2 cellular contexts compared by ENCODE assay signal in the genomic region with DNA sequence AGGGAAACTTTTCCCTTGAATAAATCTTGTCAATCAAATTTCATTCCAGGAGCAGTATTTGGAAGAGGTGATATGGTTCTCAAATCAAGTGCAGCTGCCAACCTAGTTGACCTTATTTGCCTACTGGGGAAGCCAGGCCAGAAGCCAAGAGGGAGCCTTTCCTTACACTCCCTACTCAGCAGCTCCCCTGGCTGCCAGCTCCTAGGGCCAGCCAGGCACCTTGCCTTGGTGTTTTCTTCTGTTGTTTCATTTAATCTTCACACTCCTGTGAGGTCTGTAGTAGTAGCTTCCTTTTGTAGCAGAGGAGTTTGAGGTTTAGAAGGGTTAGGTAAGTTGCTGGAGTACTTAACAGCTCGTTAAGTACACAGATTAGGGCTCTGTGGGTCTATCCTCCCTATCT.
TF ChIP-seq lines count a peak whose summit lies in the region.

No MANE protein-coding gene starts in this region.

TF ChIP-seq in liver, 16 proteins besides CTCF, POLR2A, EP300 and RAD21:
- TF ChIP-seq, protein P1, sequence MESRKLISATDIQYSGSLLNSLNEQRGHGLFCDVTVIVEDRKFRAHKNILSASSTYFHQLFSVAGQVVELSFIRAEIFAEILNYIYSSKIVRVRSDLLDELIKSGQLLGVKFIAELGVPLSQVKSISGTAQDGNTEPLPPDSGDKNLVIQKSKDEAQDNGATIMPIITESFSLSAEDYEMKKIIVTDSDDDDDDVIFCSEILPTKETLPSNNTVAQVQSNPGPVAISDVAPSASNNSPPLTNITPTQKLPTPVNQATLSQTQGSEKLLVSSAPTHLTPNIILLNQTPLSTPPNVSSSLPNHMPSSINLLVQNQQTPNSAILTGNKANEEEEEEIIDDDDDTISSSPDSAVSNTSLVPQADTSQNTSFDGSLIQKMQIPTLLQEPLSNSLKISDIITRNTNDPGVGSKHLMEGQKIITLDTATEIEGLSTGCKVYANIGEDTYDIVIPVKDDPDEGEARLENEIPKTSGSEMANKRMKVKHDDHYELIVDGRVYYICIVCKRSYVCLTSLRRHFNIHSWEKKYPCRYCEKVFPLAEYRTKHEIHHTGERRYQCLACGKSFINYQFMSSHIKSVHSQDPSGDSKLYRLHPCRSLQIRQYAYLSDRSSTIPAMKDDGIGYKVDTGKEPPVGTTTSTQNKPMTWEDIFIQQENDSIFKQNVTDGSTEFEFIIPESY (IDR thresholded peaks at IDR 0.05) = no peak
- no peak for TF ChIP-seq HNF4G (IDR thresholded peaks at IDR 0.05)
- TF ChIP-seq NR2F2 (IDR thresholded peaks at IDR 0.05) = peak; percentile 16
- TF ChIP-seq RXRA (IDR thresholded peaks at IDR 0.05) = no peak
- TF ChIP-seq GABPA (IDR thresholded peaks at IDR 0.05 in 1 of 2, conservative IDR thresholded peaks at IDR 0.05 in 1 of 2) = no peak
- no peak for TF ChIP-seq SP1 (IDR thresholded peaks at IDR 0.05)
- TF ChIP-seq FOXA1 (IDR thresholded peaks at IDR 0.05) = no peak
- no peak for TF ChIP-seq JUND (IDR thresholded peaks at IDR 0.05)

TF ChIP-seq in HepG2, 621 proteins besides CTCF, POLR2A, EP300 and RAD21:
- no peak for TF ChIP-seq ZSCAN31 (CRISPR knock-in tag; IDR thresholded peaks at IDR 0.05; ENCODE audit: low read depth)
- TF ChIP-seq ZNF484 (CRISPR knock-in tag; IDR thresholded peaks at IDR 0.05; ENCODE audit: borderline replicate concordance, low read depth) = no peak
- TF ChIP-seq ZNF713 (CRISPR knock-in tag; IDR thresholded peaks at IDR 0.05) = no peak
- TF ChIP-seq ZNF746 (CRISPR knock-in tag; IDR thresholded peaks at IDR 0.05) = no peak
- TF ChIP-seq ZNF224 (CRISPR knock-in tag; IDR thresholded peaks at IDR 0.05) = no peak
- TF ChIP-seq ERF (CRISPR knock-in tag; IDR thresholded peaks at IDR 0.05) = no peak
- no peak for TF ChIP-seq ZNF720 (CRISPR knock-in tag; IDR thresholded peaks at IDR 0.05)
- TF ChIP-seq FOXK2 (IDR thresholded peaks at IDR 0.05) = no peak
- TF ChIP-seq, protein P2, sequence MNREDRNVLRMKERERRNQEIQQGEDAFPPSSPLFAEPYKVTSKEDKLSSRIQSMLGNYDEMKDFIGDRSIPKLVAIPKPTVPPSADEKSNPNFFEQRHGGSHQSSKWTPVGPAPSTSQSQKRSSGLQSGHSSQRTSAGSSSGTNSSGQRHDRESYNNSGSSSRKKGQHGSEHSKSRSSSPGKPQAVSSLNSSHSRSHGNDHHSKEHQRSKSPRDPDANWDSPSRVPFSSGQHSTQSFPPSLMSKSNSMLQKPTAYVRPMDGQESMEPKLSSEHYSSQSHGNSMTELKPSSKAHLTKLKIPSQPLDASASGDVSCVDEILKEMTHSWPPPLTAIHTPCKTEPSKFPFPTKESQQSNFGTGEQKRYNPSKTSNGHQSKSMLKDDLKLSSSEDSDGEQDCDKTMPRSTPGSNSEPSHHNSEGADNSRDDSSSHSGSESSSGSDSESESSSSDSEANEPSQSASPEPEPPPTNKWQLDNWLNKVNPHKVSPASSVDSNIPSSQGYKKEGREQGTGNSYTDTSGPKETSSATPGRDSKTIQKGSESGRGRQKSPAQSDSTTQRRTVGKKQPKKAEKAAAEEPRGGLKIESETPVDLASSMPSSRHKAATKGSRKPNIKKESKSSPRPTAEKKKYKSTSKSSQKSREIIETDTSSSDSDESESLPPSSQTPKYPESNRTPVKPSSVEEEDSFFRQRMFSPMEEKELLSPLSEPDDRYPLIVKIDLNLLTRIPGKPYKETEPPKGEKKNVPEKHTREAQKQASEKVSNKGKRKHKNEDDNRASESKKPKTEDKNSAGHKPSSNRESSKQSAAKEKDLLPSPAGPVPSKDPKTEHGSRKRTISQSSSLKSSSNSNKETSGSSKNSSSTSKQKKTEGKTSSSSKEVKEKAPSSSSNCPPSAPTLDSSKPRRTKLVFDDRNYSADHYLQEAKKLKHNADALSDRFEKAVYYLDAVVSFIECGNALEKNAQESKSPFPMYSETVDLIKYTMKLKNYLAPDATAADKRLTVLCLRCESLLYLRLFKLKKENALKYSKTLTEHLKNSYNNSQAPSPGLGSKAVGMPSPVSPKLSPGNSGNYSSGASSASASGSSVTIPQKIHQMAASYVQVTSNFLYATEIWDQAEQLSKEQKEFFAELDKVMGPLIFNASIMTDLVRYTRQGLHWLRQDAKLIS (CRISPR knock-in tag; IDR thresholded peaks at IDR 0.05) = no peak
- no peak for TF ChIP-seq ZNF225 (CRISPR knock-in tag; IDR thresholded peaks at IDR 0.05)
- TF ChIP-seq, protein P3, sequence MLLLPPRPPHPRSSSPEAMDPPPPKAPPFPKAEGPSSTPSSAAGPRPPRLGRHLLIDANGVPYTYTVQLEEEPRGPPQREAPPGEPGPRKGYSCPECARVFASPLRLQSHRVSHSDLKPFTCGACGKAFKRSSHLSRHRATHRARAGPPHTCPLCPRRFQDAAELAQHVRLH (CRISPR knock-in tag; IDR thresholded peaks at IDR 0.05; ENCODE audit: borderline replicate concordance, low read depth) = no peak
- TF ChIP-seq RARG (CRISPR knock-in tag; IDR thresholded peaks at IDR 0.05; ENCODE audit: low read depth) = no peak
- no peak for TF ChIP-seq REXO4 (CRISPR knock-in tag; IDR thresholded peaks at IDR 0.05; ENCODE audit: borderline replicate concordance)
- TF ChIP-seq, protein P4, sequence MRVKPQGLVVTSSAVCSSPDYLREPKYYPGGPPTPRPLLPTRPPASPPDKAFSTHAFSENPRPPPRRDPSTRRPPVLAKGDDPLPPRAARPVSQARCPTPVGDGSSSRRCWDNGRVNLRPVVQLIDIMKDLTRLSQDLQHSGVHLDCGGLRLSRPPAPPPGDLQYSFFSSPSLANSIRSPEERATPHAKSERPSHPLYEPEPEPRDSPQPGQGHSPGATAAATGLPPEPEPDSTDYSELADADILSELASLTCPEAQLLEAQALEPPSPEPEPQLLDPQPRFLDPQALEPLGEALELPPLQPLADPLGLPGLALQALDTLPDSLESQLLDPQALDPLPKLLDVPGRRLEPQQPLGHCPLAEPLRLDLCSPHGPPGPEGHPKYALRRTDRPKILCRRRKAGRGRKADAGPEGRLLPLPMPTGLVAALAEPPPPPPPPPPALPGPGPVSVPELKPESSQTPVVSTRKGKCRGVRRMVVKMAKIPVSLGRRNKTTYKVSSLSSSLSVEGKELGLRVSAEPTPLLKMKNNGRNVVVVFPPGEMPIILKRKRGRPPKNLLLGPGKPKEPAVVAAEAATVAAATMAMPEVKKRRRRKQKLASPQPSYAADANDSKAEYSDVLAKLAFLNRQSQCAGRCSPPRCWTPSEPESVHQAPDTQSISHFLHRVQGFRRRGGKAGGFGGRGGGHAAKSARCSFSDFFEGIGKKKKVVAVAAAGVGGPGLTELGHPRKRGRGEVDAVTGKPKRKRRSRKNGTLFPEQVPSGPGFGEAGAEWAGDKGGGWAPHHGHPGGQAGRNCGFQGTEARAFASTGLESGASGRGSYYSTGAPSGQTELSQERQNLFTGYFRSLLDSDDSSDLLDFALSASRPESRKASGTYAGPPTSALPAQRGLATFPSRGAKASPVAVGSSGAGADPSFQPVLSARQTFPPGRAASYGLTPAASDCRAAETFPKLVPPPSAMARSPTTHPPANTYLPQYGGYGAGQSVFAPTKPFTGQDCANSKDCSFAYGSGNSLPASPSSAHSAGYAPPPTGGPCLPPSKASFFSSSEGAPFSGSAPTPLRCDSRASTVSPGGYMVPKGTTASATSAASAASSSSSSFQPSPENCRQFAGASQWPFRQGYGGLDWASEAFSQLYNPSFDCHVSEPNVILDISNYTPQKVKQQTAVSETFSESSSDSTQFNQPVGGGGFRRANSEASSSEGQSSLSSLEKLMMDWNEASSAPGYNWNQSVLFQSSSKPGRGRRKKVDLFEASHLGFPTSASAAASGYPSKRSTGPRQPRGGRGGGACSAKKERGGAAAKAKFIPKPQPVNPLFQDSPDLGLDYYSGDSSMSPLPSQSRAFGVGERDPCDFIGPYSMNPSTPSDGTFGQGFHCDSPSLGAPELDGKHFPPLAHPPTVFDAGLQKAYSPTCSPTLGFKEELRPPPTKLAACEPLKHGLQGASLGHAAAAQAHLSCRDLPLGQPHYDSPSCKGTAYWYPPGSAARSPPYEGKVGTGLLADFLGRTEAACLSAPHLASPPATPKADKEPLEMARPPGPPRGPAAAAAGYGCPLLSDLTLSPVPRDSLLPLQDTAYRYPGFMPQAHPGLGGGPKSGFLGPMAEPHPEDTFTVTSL (CRISPR knock-in tag; IDR thresholded peaks at IDR 0.05; ENCODE audit: borderline replicate concordance) = no peak
